ENCODE assay signal across 13 cellular contexts in genomic region chr12:49661191-49661590, GRCh38.
DNase-seq lines count a peak whose midpoint lies in the region; ATAC-seq and TF ChIP-seq lines count a peak whose summit lies in the region.
"Had no signal": no experiment of that assay in that cellular context is flagged by ENCODE, and none has a peak within 500 bp of the region (broad histone marks: within the 10 kb centered on the region; RNA-seq: fewer than 3 reads in every experiment).

No MANE protein-coding gene starts in this region.

- peak overlapping the region; percentile 76 for H3K27ac Mint-ChIP-seq in dendritic cell treated with granulocyte-macrophage colony-stimulating factor and Interleukin-4, amounts not matched to agents 40 ng/mL and 50 ng/mL, for 4 days

- peaks cover 67 to 76% (median 74%) of the 10 kb centered on the region in 10 experiments for H3K4me1 ChIP-seq in BLaER1 treated with 17β-estradiol and CSF1 and Interleukin-3, amounts not matched to agents 10 nM and 100 nM
- H3K4me1 ChIP-seq in OCI-LY3 (ENCODE audit: low read length), result peaks cover 58% of the 10 kb centered on the region

- H3K4me3 ChIP-seq in BLaER1 treated with 17β-estradiol and CSF1 and Interleukin-3, amounts not matched to agents 10 nM and 100 nM, result peak overlapping the region in 2 of 10 experiments; percentile 5 to 13; a peak in 2 of 20 replicates
- peak overlapping the region; percentile 9; the same call in 1 of the 2 replicates for H3K4me3 ChIP-seq in OCI-LY3 (ENCODE audit: low read length)
- H3K4me3 ChIP-seq: tibial artery had no signal

- intact Hi-C loops in dendritic cell treated with granulocyte-macrophage colony-stimulating factor and Interleukin-4, amounts not matched to agents 40 ng/mL and 50 ng/mL, for 4 days (cut with micrococcal nuclease), result loop anchor here (5.0 kb wide), 1 partner anchor 36 kb away; no protein-coding TSS in a partner anchor

- no peaks in the 10 kb centered on the region for H3K9me3 Mint-ChIP-seq in dendritic cell treated with granulocyte-macrophage colony-stimulating factor and Interleukin-4, amounts not matched to agents 40 ng/mL and 50 ng/mL, for 4 days

- H3K36me3 Mint-ChIP-seq in dendritic cell treated with granulocyte-macrophage colony-stimulating factor and Interleukin-4, amounts not matched to agents 40 ng/mL and 50 ng/mL, for 4 days (ENCODE audit: low read depth), result peaks cover 84% of the 10 kb centered on the region

- ATAC-seq in GM18511 (IDR thresholded peaks at IDR 0.05; ENCODE audit: unreplicated experiment), result peak; percentile 46
- no peak for ATAC-seq in GM21381 (IDR thresholded peaks at IDR 0.05; ENCODE audit: unreplicated experiment)

- no peaks in the 10 kb centered on the region for H3K9me3 ChIP-seq in BLaER1 treated with 17β-estradiol and CSF1 and Interleukin-3, amounts not matched to agents 10 nM and 100 nM (replicated peaks in 1 of 11)
- H3K9me3 ChIP-seq in OCI-LY3 (ENCODE audit: insufficient read depth, low read length), result no peaks in the 10 kb centered on the region
- H3K9me3 ChIP-seq: tibial artery had no signal

- H3K4me2 ChIP-seq in BLaER1 treated with 17β-estradiol and CSF1 and Interleukin-3, amounts not matched to agents 10 nM and 100 nM, result peak overlapping the region; percentile 81 to 99 (median 93)
- H3K4me2 ChIP-seq in OCI-LY3 (ENCODE audit: low read length), result peak overlapping the region; percentile 67

- H3K4me1 Mint-ChIP-seq in dendritic cell treated with granulocyte-macrophage colony-stimulating factor and Interleukin-4, amounts not matched to agents 40 ng/mL and 50 ng/mL, for 4 days (ENCODE audit: low read depth), result peaks cover 71% of the 10 kb centered on the region

- H3K27ac ChIP-seq in BLaER1 treated with 17β-estradiol and CSF1 and Interleukin-3, amounts not matched to agents 10 nM and 100 nM, result peak overlapping the region in 10 of 11 experiments; percentile 91 to 100 (median 98); a peak in 19 of 22 replicates
- peak overlapping the region; percentile 88 for H3K27ac ChIP-seq in OCI-LY3 (ENCODE audit: low read length)

- peaks cover 55% of the 10 kb centered on the region for H3K79me2 ChIP-seq in OCI-LY3 (ENCODE audit: low read length)

- DNase-seq in iPS-NIHi11 (ENCODE audit: low spot score), result no peak
- DNase-seq in retina, result no peak
- DNase-seq in central memory CD4-positive, alpha-beta T cell, result no peak
- DNase-seq: dermis blood vessel endothelial cell, hippocampal formation, NCI-H1694 treated with DMSO at 0.1 percent for 48 hours, SHP77, tibial artery had no signal

- no peaks in the 10 kb centered on the region for H4K20me1 ChIP-seq in BLaER1 treated with 17β-estradiol and CSF1 and Interleukin-3, amounts not matched to agents 10 nM and 100 nM
- H4K20me1 ChIP-seq in OCI-LY3 (ENCODE audit: insufficient read depth, low read length), result no peaks in the 10 kb centered on the region

- H2AFZ ChIP-seq in OCI-LY3 (ENCODE audit: low read depth, low read length), result no peak overlapping the region

- no peaks in the 10 kb centered on the region for H3K27me3 Mint-ChIP-seq in dendritic cell treated with granulocyte-macrophage colony-stimulating factor and Interleukin-4, amounts not matched to agents 40 ng/mL and 50 ng/mL, for 4 days

- H3K4me3 Mint-ChIP-seq in dendritic cell treated with granulocyte-macrophage colony-stimulating factor and Interleukin-4, amounts not matched to agents 40 ng/mL and 50 ng/mL, for 4 days, result no peak overlapping the region

- H3K9ac ChIP-seq in BLaER1 treated with 17β-estradiol and CSF1 and Interleukin-3, amounts not matched to agents 10 nM and 100 nM, result peak overlapping the region in 7 of 11 experiments; percentile 2 to 94 (median 86); a peak in 10 of 22 replicates
- H3K9ac ChIP-seq in OCI-LY3 (ENCODE audit: low read length), result peak overlapping the region; percentile 79; the same call in 1 of the 2 replicates

- peaks cover 33 to 53% (median 44%) of the 10 kb centered on the region in 11 experiments for H3K36me3 ChIP-seq in BLaER1 treated with 17β-estradiol and CSF1 and Interleukin-3, amounts not matched to agents 10 nM and 100 nM
- H3K36me3 ChIP-seq in OCI-LY3 (replicated peaks; ENCODE audit: low read depth, low read length), result peaks cover 61% of the 10 kb centered on the region

- H3K27me3 ChIP-seq in BLaER1 treated with 17β-estradiol and CSF1 and Interleukin-3, amounts not matched to agents 10 nM and 100 nM, result no peaks in the 10 kb centered on the region
- H3K27me3 ChIP-seq in OCI-LY3 (ENCODE audit: low read depth, low read length), result no peaks in the 10 kb centered on the region
- H3K27me3 ChIP-seq: tibial artery had no signal

- TF ChIP-seq CTCF in OCI-LY3 (IDR thresholded peaks at IDR 0.05; ENCODE audit: low read depth, low read length), result no peak
